Comparison of ENCODE assay signal across 23 cellular contexts in genomic region chr10:89695307-89695706, GRCh38.
"Had no signal": no experiment of that assay in that cellular context is flagged by ENCODE, and none has a peak within 500 bp of the region (broad histone marks: within the 10 kb centered on the region; RNA-seq: fewer than 3 reads in every experiment).

No MANE protein-coding gene starts in this region.

- H3K36me3 ChIP-seq: ascending aorta, ovary, right lobe of liver, suprapubic skin had no signal

- DNase-seq: activated CD4-positive, alpha-beta T cell treated with anti-CD3 and anti-CD28 coated beads for 1 hour; activated CD8-positive, alpha-beta memory T cell treated with anti-CD3 and anti-CD28 coated beads for 24 hours; activated CD8-positive, alpha-beta memory T cell treated with anti-CD3 and anti-CD28 coated beads, Interleukin-2, amount 50 U/mL, for 48 hours; activated effector memory CD4-positive, alpha-beta T cell treated with anti-CD3 and anti-CD28 coated beads, Interleukin-2, amount 50 U/mL, for 16 hours; activated naive CD4-positive, alpha-beta T cell treated with anti-CD3 and anti-CD28 coated beads, Interleukin-2, amount 50 U/mL, for 16 hours; activated T-cell treated with anti-CD3 and anti-CD28 coated beads, Interleukin-2, amount 50 U/mL, for 48 hours; heart right ventricle; kidney; left ventricle myocardium superior; natural killer cell; ovary; right lobe of liver; small intestine; stimulated activated CD4-positive, alpha-beta T cell treated with anti-CD3 and anti-CD28 coated beads, Interleukin-15, amount 100 ng/mL, for 24 hours; stimulated activated CD4-positive, alpha-beta T cell treated with anti-CD3 and anti-CD28 coated beads, Interleukin-2, amount 100 ng/mL, for 48 hours; stimulated activated naive CD8-positive, alpha-beta T cell treated with anti-CD3 and anti-CD28 coated beads, Interleukin-15, amount 100 ng/mL, for 72 hours; T-helper 17 cell had no signal

- H3K4me3 Mint-ChIP-seq: natural killer cell; stimulated activated naive CD8-positive, alpha-beta T cell treated with anti-CD3 and anti-CD28 coated beads, Interleukin-15, amount 100 ng/mL, for 72 hours; T-helper 17 cell had no signal

- H3K27me3 ChIP-seq: ascending aorta, heart right ventricle, ovary, right lobe of liver, suprapubic skin had no signal

- FAIRE-seq: endometrium, kidney, small intestine had no signal

- H3K9me3 ChIP-seq: ascending aorta, heart right ventricle, ovary, right lobe of liver, suprapubic skin had no signal

- H3K4me1 ChIP-seq: ascending aorta had no signal

- H3K4me1 Mint-ChIP-seq: natural killer cell had no signal

- H3K27ac ChIP-seq: ascending aorta, coronary artery, heart right ventricle, ovary, right lobe of liver, suprapubic skin, VCaP had no signal

- H3K27ac Mint-ChIP-seq: natural killer cell; stimulated activated naive CD8-positive, alpha-beta T cell treated with anti-CD3 and anti-CD28 coated beads, Interleukin-15, amount 100 ng/mL, for 72 hours; T-helper 17 cell had no signal

- H3K9me3 Mint-ChIP-seq: natural killer cell; stimulated activated naive CD8-positive, alpha-beta T cell treated with anti-CD3 and anti-CD28 coated beads, Interleukin-15, amount 100 ng/mL, for 72 hours had no signal

- H3K27me3 Mint-ChIP-seq: stimulated activated naive CD8-positive, alpha-beta T cell treated with anti-CD3 and anti-CD28 coated beads, Interleukin-15, amount 100 ng/mL, for 72 hours; T-helper 17 cell had no signal

- ATAC-seq: esophagus mucosa; heart right ventricle; left ventricle myocardium superior; natural killer cell; right lobe of liver; stimulated activated naive CD8-positive, alpha-beta T cell treated with anti-CD3 and anti-CD28 coated beads, Interleukin-15, amount 100 ng/mL, for 72 hours; T-helper 17 cell had no signal

- H3K4me3 ChIP-seq: ascending aorta, coronary artery, heart right ventricle, ovary, right lobe of liver, suprapubic skin had no signal

- H3K36me3 Mint-ChIP-seq: natural killer cell had no signal
